16 cellular contexts compared by ENCODE assay signal in the genomic region with DNA sequence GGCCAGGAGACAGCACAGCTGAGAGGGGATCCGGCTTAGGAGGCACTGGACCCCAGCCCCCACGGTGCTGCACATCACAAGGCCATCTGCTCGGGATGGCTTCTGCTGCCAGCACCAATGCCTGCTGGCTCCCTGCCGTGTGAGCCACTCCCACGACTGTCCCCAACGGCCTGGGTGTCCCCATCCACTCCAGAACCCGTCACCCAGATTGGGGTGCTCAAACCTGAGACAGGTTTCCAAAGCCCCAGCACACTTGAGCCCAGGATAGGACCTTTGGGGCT.
DNase-seq lines count a peak whose midpoint lies in the region; TF ChIP-seq lines count a peak whose summit lies in the region.
"Had no signal": no experiment of that assay in that cellular context is flagged by ENCODE, and none has a peak within 500 bp of the region (broad histone marks: within the 10 kb centered on the region; RNA-seq: fewer than 3 reads in every experiment).

No MANE protein-coding gene starts in this region.

- peak; percentile 87 for DNase-seq in D341Med (ENCODE audit: low spot score)
- peak; percentile 33 for DNase-seq in globus pallidus (ENCODE audit: low spot score)
- DNase-seq in substantia nigra (lab: John Stamatoyannopoulos, UW) = peak in 5 of 49 donors; percentile 21 to 71 (median 31)
- no peak for DNase-seq in NCI-H510A treated with DMSO at 0.1 percent for 48 hours (lab: John Stamatoyannopoulos, UW)
- DNase-seq in chondrocyte (ENCODE audit: low spot score) = no peak
- DNase-seq in LoVo (ENCODE audit: low spot score) = no peak
- DNase-seq: activated T-cell treated with anti-CD3 and anti-CD28 coated beads, Interleukin-2, amount 50 U/mL, for 1 hour; NCI-H187; NCI-H510A; PC-3; stimulated activated naive CD4-positive, alpha-beta T cell had no signal

- H3K36me3 ChIP-seq in OCI-LY1 (ENCODE audit: insufficient read depth, low read length) = no peaks in the 10 kb centered on the region

- H3K4me3 ChIP-seq in OCI-LY1 (ENCODE audit: low read depth, low read length, poor library complexity, severe bottlenecking) = no peak overlapping the region
- H3K4me3 ChIP-seq: cardiac muscle cell, psoas muscle had no signal

- no peak overlapping the region for H3K4me3 Mint-ChIP-seq in chondrocyte (ENCODE audit: unreplicated experiment)
- H3K4me3 Mint-ChIP-seq: activated naive CD8-positive, alpha-beta T cell; B cell had no signal

- H3K27me3 ChIP-seq in OCI-LY1 (ENCODE audit: insufficient read depth, low read length) = no peaks in the 10 kb centered on the region
- H3K27me3 ChIP-seq: cardiac muscle cell had no signal

- H3K27ac ChIP-seq in OCI-LY1 (ENCODE audit: low read depth, low read length, poor library complexity, severe bottlenecking) (peak overlapping the region; percentile 56), substantia nigra (ENCODE audit: low read depth, low read length, poor library complexity, severe bottlenecking) (peak overlapping the region; percentile 91)
- H3K27ac ChIP-seq: cardiac muscle cell, psoas muscle had no signal

- H3K4me1 ChIP-seq in OCI-LY1 (ENCODE audit: insufficient read depth, low read length, severe bottlenecking) = peaks cover 43% of the 10 kb centered on the region

- no peaks in the 10 kb centered on the region for H4K20me1 ChIP-seq in OCI-LY1 (ENCODE audit: insufficient read depth, low read length)

- peaks cover 56% of the 10 kb centered on the region for H3K4me1 Mint-ChIP-seq in chondrocyte (ENCODE audit: low read depth)

- H3K79me2 ChIP-seq in OCI-LY1 (ENCODE audit: insufficient read depth, low read length) = no peaks in the 10 kb centered on the region

- H3K9me3 Mint-ChIP-seq in chondrocyte (ENCODE audit: low read depth) = no peaks in the 10 kb centered on the region

- no peak overlapping the region for H3K9ac ChIP-seq in OCI-LY1 (ENCODE audit: low read length)

- H3F3A ChIP-seq in OCI-LY1 (ENCODE audit: insufficient read depth, low read length) = no peaks in the 10 kb centered on the region

- no peak overlapping the region for H3K27ac Mint-ChIP-seq in chondrocyte (ENCODE audit: unreplicated experiment)
- H3K27ac Mint-ChIP-seq: activated naive CD8-positive, alpha-beta T cell; B cell had no signal

- no peak overlapping the region for H3K4me2 ChIP-seq in OCI-LY1 (ENCODE audit: low read length)

- TF ChIP-seq CTCF in OCI-LY1 (IDR thresholded peaks at IDR 0.05; ENCODE audit: low read length) (no peak), chondrocyte (IDR thresholded peaks at IDR 0.05) (no peak)

- H3K27me3 Mint-ChIP-seq in chondrocyte (ENCODE audit: low read depth) = no peaks in the 10 kb centered on the region
- H3K27me3 Mint-ChIP-seq: activated naive CD8-positive, alpha-beta T cell; B cell had no signal

- no peaks in the 10 kb centered on the region for H3K9me2 ChIP-seq in OCI-LY1 (ENCODE audit: low read depth, low read length)

- H3K36me3 Mint-ChIP-seq in chondrocyte (ENCODE audit: low read depth) = peaks cover 14% of the 10 kb centered on the region
- H3K36me3 Mint-ChIP-seq: activated naive CD8-positive, alpha-beta T cell had no signal

- H3K9me3 ChIP-seq in OCI-LY1 (ENCODE audit: low read length) = no peaks in the 10 kb centered on the region
- H3K9me3 ChIP-seq: psoas muscle had no signal

- no peak overlapping the region for H2AFZ ChIP-seq in OCI-LY1 (ENCODE audit: low read length)

Comparison
In these comparisons a context has a peak if more than half of its experiments do, and no peak if none do; other contexts are left out.
1. DNase-seq: peak in D341Med (single experiment) and globus pallidus (single experiment); none in NCI-H510A treated with DMSO at 0.1 percent for 48 hours (single experiment), chondrocyte (single experiment) and LoVo (single experiment).